27 cellular contexts compared by ENCODE assay signal in the genomic region with DNA sequence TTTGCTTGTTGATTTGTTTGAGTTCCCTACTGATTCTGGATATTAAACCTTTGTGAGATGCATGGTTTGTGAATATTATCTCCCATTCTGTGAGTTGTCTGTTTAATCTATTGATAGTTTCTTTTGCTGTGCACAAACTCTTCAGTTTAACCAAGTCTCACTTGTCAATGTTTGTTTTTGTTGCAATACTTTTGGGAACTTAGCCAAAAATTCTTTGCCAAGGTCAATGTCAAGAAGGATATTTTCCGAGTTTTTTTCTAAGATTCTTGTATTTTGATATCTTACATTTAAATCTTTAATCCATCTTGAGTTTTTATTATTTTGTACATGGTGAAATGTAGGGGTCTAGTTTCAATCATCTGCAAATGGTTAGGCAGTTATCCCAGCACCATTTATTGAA.
"Had no signal": no experiment of that assay in that cellular context is flagged by ENCODE, and none has a peak within 500 bp of the region (broad histone marks: within the 10 kb centered on the region; RNA-seq: fewer than 3 reads in every experiment).

No MANE protein-coding gene starts in this region.

- ATAC-seq: activated CD4-positive, CD25-positive, alpha-beta regulatory T cell treated with anti-CD3 and anti-CD28 coated beads, Interleukin-2, amount 50 U/mL, for 24 hours; activated CD8-positive, alpha-beta memory T cell treated with anti-CD3 and anti-CD28 coated beads, Interleukin-2, amount 10 ng/mL, durations not matched to agents 7 days and 5 days; activated CD8-positive, alpha-beta T cell treated with anti-CD3 and anti-CD28 coated beads, Interleukin-2, amount 10 ng/mL, durations not matched to agents 7 days and 5 days; activated naive CD8-positive, alpha-beta T cell treated with anti-CD3 and anti-CD28 coated beads, Interleukin-2, amount 50 U/mL, for 24 hours; effector memory CD8-positive, alpha-beta T cell; T-helper 17 cell had no signal

- DNase-seq: activated B cell treated with CpG ODN at 0.5 μM for 24 hours; activated CD4-positive, alpha-beta T cell treated with anti-CD3 and anti-CD28 coated beads for 48 hours; activated CD4-positive, alpha-beta T cell treated with anti-CD3 and anti-CD28 coated beads, Interleukin-2, amount 50 U/mL, for 1 hour; activated CD4-positive, alpha-beta T cell treated with anti-CD3 and anti-CD28 coated beads, Interleukin-2, amount 50 U/mL, for 48 hours; activated CD8-positive, alpha-beta memory T cell treated with anti-CD3 and anti-CD28 coated beads, Interleukin-2, amount 10 ng/mL, durations not matched to agents 7 days and 5 days; activated CD8-positive, alpha-beta memory T cell treated with anti-CD3 and anti-CD28 coated beads, Interleukin-2, amount 50 U/mL, for 4 hours; activated CD8-positive, alpha-beta T cell treated with anti-CD3 and anti-CD28 coated beads, Interleukin-2, amount 10 ng/mL, durations not matched to agents 7 days and 5 days; activated effector memory CD4-positive, alpha-beta T cell treated with anti-CD3 and anti-CD28 coated beads, Interleukin-2, amount 50 U/mL, for 16 hours; activated naive CD4-positive, alpha-beta T cell treated with anti-CD3 and anti-CD28 coated beads for 36 hours; activated naive CD8-positive, alpha-beta T cell treated with anti-CD3 and anti-CD28 coated beads for 36 hours; activated naive CD8-positive, alpha-beta T cell treated with anti-CD3 and anti-CD28 coated beads, Interleukin-2, amount 50 U/mL, for 24 hours; activated T-cell treated with anti-CD3 and anti-CD28 coated beads, Interleukin-2, amount 50 U/mL, for 1 hour; activated T-cell treated with anti-CD3 and anti-CD28 coated beads, Interleukin-2, amount 50 U/mL, for 48 hours; adrenal gland; cortex of kidney; dermis blood vessel endothelial cell; effector CD4-positive, alpha-beta T cell; effector memory CD8-positive, alpha-beta T cell; esophagus squamous epithelium; head of caudate nucleus; T-helper 1 cell; T-helper 17 cell; T1000; WERI-Rb-1 had no signal

- FAIRE-seq: bronchial epithelial cell, colon had no signal
